ENCODE assay signal across 30 cellular contexts in genomic region chr2:49113046-49113445, GRCh38. TPM values are rescaled to one million over a fixed set of nuclear protein-coding genes. Genes with fewer than 3 reads are reported as not detected.
"Had no signal": no experiment of that assay in that cellular context is flagged by ENCODE, and none has a peak within 500 bp of the region (broad histone marks: within the 10 kb centered on the region; RNA-seq: fewer than 3 reads in every experiment).

No MANE protein-coding gene starts in this region.

- H3K4me1 ChIP-seq: ascending aorta, body of pancreas, Peyer's patch, SJSA1 had no signal

- H3K27me3 ChIP-seq: ascending aorta, body of pancreas, Peyer's patch, SJSA1 had no signal

- H3K4me3 ChIP-seq: ascending aorta, body of pancreas, Peyer's patch, SJSA1 had no signal

- H3K27ac ChIP-seq: ascending aorta, body of pancreas, Peyer's patch, RWPE1, SJSA1 had no signal

- DNase-seq: activated CD4-positive, alpha-beta memory T cell treated with anti-CD3 and anti-CD28 coated beads for 36 hours; activated CD4-positive, alpha-beta T cell treated with anti-CD3 and anti-CD28 coated beads, Interleukin-2, amount 10 ng/mL, durations not matched to agents 7 days and 5 days; activated CD4-positive, CD25-positive, alpha-beta regulatory T cell; activated CD8-positive, alpha-beta memory T cell treated with anti-CD3 and anti-CD28 coated beads for 24 hours; activated effector memory CD4-positive, alpha-beta T cell treated with anti-CD3 and anti-CD28 coated beads, Interleukin-2, amount 50 U/mL, for 16 hours; activated naive CD4-positive, alpha-beta T cell treated with Interleukin-2 at 50 U/mL for 16 hours; activated naive CD8-positive, alpha-beta T cell treated with anti-CD3 and anti-CD28 coated beads, Interleukin-2, amount 50 U/mL, for 24 hours; activated T-cell treated with anti-CD3 and anti-CD28 coated beads, Interleukin-2, amount 50 U/mL, for 4 hours; amniotic stem cell; body of pancreas; central memory CD4-positive, alpha-beta T cell; MM.1S; NCI-H1105; NCI-H1436 treated with DMSO at 0.1 percent for 48 hours; NCI-H187; NCI-H2171 treated with DMSO at 0.1 percent for 48 hours; NCI-H226; NCI-H526; NCI-H774; NK-92 treated with Interleukin-12 subunit alpha and Interleukin-12 subunit beta, amount 100 ng/mL, for 24 hours; Peyer's patch; SHP77; T-cell; T-helper 2 cell; T1000 had no signal

- ATAC-seq: activated naive CD4-positive, alpha-beta T cell treated with anti-CD3 and anti-CD28 coated beads, Interleukin-2, amount 50 U/mL, for 72 hours; activated naive CD8-positive, alpha-beta T cell treated with anti-CD3 and anti-CD28 coated beads, Interleukin-2, amount 50 U/mL, for 24 hours; activated T-cell treated with anti-CD3 and anti-CD28 coated beads, Interleukin-2, amount 50 U/mL, for 4 hours; body of pancreas; T-cell had no signal

- H3K9me3 ChIP-seq: ascending aorta, body of pancreas, Peyer's patch, SJSA1 had no signal

- H3K36me3 ChIP-seq: ascending aorta, Peyer's patch, SJSA1 had no signal

RNA-seq across cellular contexts. Expression of gene FSHR, which starts 41.3 kb away (rescaled TPM):
- total RNA-seq: activated CD4-positive, alpha-beta memory T cell treated with anti-CD3 and anti-CD28 coated beads for 36 hours; activated CD4-positive, alpha-beta T cell treated with anti-CD3 and anti-CD28 coated beads, Interleukin-2, amount 10 ng/mL, durations not matched to agents 7 days and 5 days; activated naive CD4-positive, alpha-beta T cell treated with anti-CD3 and anti-CD28 coated beads, Interleukin-2, amount 50 U/mL, for 72 hours; activated T-cell treated with anti-CD3 and anti-CD28 coated beads, Interleukin-2, amount 50 U/mL, for 4 hours; ascending aorta; body of pancreas; bronchial epithelial cell; Peyer's patch; SJSA1; T-cell had no signal
